26 cellular contexts compared by ENCODE assay signal in genomic region chr19:33465371-33465770, GRCh38. TPM values are rescaled to one million over a fixed set of nuclear protein-coding genes. Genes with fewer than 3 reads are reported as not detected.
DNase-seq lines count a peak whose midpoint lies in the region; ATAC-seq and TF ChIP-seq lines count a peak whose summit lies in the region.
"Had no signal": no experiment of that assay in that cellular context is flagged by ENCODE, and none has a peak within 500 bp of the region (broad histone marks: within the 10 kb centered on the region; RNA-seq: fewer than 3 reads in every experiment).

No MANE protein-coding gene starts in this region.

- no peak overlapping the region for H3K27ac ChIP-seq in right cardiac atrium (ENCODE audit: low read length)
- no peak overlapping the region for H3K27ac ChIP-seq in osteoblast (ENCODE audit: low read depth, low read length)
- H3K27ac ChIP-seq: HL-60 had no signal

- no peak overlapping the region for H3K4me2 ChIP-seq in osteoblast (ENCODE audit: insufficient read depth, low read length)

- H3K4me1 ChIP-seq in right cardiac atrium (ENCODE audit: control insufficient read depth, insufficient read depth, low read length) (no peaks in the 10 kb centered on the region), osteoblast (ENCODE audit: insufficient read depth, low read length) (no peaks in the 10 kb centered on the region)

- peak; percentile 6 for DNase-seq in activated CD8-positive, alpha-beta memory T cell treated with anti-CD3 and anti-CD28 coated beads, Interleukin-2, amount 50 U/mL, for 4 hours
- DNase-seq in activated CD8-positive, alpha-beta memory T cell treated with anti-CD3 and anti-CD28 coated beads for 24 hours, result no peak
- DNase-seq in left ventricle myocardium superior (no peak), right cardiac atrium (no peak), osteoblast (ENCODE audit: insufficient read length, low spot score, missing footprints) (peak; percentile 53)
- DNase-seq: 8988T; ACHN; BE2C; CD8-positive, alpha-beta memory T cell; DMS 273 treated with DMSO at 0.1 percent for 48 hours; DMS79; EL; GOT3; HCEC 1CT; NCI-H1092; NCI-H1436; NCI-H187; NCI-H2081 treated with DMSO at 0.1 percent for 48 hours; NCI-H2171; NCI-H226; NCI-H510A; RPMI8226; SHP77 treated with DMSO at 0.1 percent for 48 hours had no signal

- H3K9me3 ChIP-seq in right cardiac atrium (ENCODE audit: control insufficient read depth, low read length) (no peaks in the 10 kb centered on the region), osteoblast (ENCODE audit: low read depth, low read length) (no peaks in the 10 kb centered on the region)
- H3K9me3 ChIP-seq: BE2C had no signal

- H4K20me1 ChIP-seq in osteoblast (ENCODE audit: insufficient read depth, low read length), result peaks cover 4% of the 10 kb centered on the region

- intact Hi-C loops in left ventricle myocardium superior (cut with micrococcal nuclease) (no loop called here), right cardiac atrium (cut with DNase I) (no loop called here)

- no peak overlapping the region for H3K4me3 ChIP-seq in right cardiac atrium (ENCODE audit: low read length)
- H3K4me3 ChIP-seq in osteoblast (ENCODE audit: insufficient read depth, low read length), result no peak overlapping the region

- H3K79me2 ChIP-seq in osteoblast (ENCODE audit: insufficient read depth, low read length), result no peaks in the 10 kb centered on the region

- no peak overlapping the region for H2AFZ ChIP-seq in osteoblast (ENCODE audit: low read length)

- TF ChIP-seq CTCF in osteoblast (IDR thresholded peaks at IDR 0.05; ENCODE audit: extremely low read depth, low read depth, low read length), result no peak

- H3K27me3 ChIP-seq in right cardiac atrium (ENCODE audit: control insufficient read depth, insufficient read depth), result no peaks in the 10 kb centered on the region
- no peaks in the 10 kb centered on the region for H3K27me3 ChIP-seq in osteoblast (ENCODE audit: insufficient read depth, low read length)
- H3K27me3 ChIP-seq: BE2C had no signal

- ATAC-seq in left ventricle myocardium superior (peak; percentile 5), right cardiac atrium (no peak), HG02610 (IDR thresholded peaks at IDR 0.05; ENCODE audit: unreplicated experiment) (no peak), HG02840 (IDR thresholded peaks at IDR 0.05; ENCODE audit: low FRiP score, unreplicated experiment) (no peak)

- H3K36me3 ChIP-seq in osteoblast (ENCODE audit: insufficient read depth, low read length), result peaks cover 4% of the 10 kb centered on the region

- 90% methylated on average over 9 of the region's 9 CpGs for WGBS in right cardiac atrium

RNA-seq across cellular contexts. Expression of gene PEPD, which starts 56.2 kb away (rescaled TPM):
- 27.3 TPM for total RNA-seq in left ventricle myocardium superior
- 10 to 100 TPM; 27.7 to 37.5 (median 34.9) TPM for total RNA-seq in right cardiac atrium
- polyA plus RNA-seq in right cardiac atrium, result 30.1 TPM
- total RNA-seq in osteoblast, result 82.8 and 87.9 TPM in 2 replicates

Comparison
In these comparisons a context has a peak if more than half of its experiments do, and no peak if none do; other contexts are left out.
1. DNase-seq: peak in activated CD8-positive, alpha-beta memory T cell treated with anti-CD3 and anti-CD28 coated beads, Interleukin-2, amount 50 U/mL, for 4 hours (single experiment) and osteoblast (single experiment); none in activated CD8-positive, alpha-beta memory T cell treated with anti-CD3 and anti-CD28 coated beads for 24 hours (single experiment), left ventricle myocardium superior (single experiment) and right cardiac atrium (0 of 3).